Comparison of ENCODE assay signal across 8 cellular contexts in genomic region chr17:28760987-28761562, GRCh38. TPM values are rescaled to one million over a fixed set of nuclear protein-coding genes. Genes with fewer than 3 reads are reported as not detected.
DNase-seq lines count a peak whose midpoint lies in the region; ATAC-seq and TF ChIP-seq lines count a peak whose summit lies in the region.

No MANE protein-coding gene starts in this region.

- no peak overlapping the region for H3K27ac ChIP-seq in SJCRH30

- H3K4me3 ChIP-seq in SJCRH30 = no peak overlapping the region

- no peaks in the 10 kb centered on the region for H3K27me3 ChIP-seq in SJCRH30

- TF ChIP-seq CTCF in chondrocyte (IDR thresholded peaks at IDR 0.05) = no peak

- H3K9me3 Mint-ChIP-seq in chondrocyte (ENCODE audit: low read depth) = no peaks in the 10 kb centered on the region

- no peak overlapping the region for H3K4me3 Mint-ChIP-seq in chondrocyte (ENCODE audit: unreplicated experiment)

- H3K4me1 ChIP-seq in SJCRH30 = no peaks in the 10 kb centered on the region; the same call in 1 of the 2 replicates

- DNase-seq in HT-29 (ENCODE audit: low spot score) (peak; percentile 69), RPMI8226 (peak; percentile 61), foreskin melanocyte (peak; percentile 57), renal cortical epithelial cell (ENCODE audit: low read depth) (peak; percentile 61), SK-N-DZ (ENCODE audit: low spot score) (no peak), SJCRH30 (no peak), chondrocyte (ENCODE audit: low spot score) (no peak)

- no peaks in the 10 kb centered on the region for H3K9me3 ChIP-seq in SJCRH30 (replicated peaks)

- ATAC-seq in HG03354 (IDR thresholded peaks at IDR 0.05; ENCODE audit: poor library complexity, severe bottlenecking, unreplicated experiment) = no peak

- H3K36me3 Mint-ChIP-seq in chondrocyte (ENCODE audit: low read depth) = peaks cover 16% of the 10 kb centered on the region

- H3K27me3 Mint-ChIP-seq in chondrocyte (ENCODE audit: low read depth) = no peaks in the 10 kb centered on the region

- peaks cover 12% of the 10 kb centered on the region for H3K4me1 Mint-ChIP-seq in chondrocyte (ENCODE audit: low read depth)

- H3K36me3 ChIP-seq in SJCRH30 = peaks cover 31% of the 10 kb centered on the region

- H3K27ac Mint-ChIP-seq in chondrocyte (ENCODE audit: unreplicated experiment) = no peak overlapping the region

RNA-seq across cellular contexts. Expression of gene TRAF4, which starts 17.3 kb away (rescaled TPM):
- total RNA-seq in HT-29 (2014; rRNA removed; shearing (Covaris generic)) = 295 and 307 TPM in 2 replicates
- total RNA-seq in renal cortical epithelial cell (63.8 and 103 TPM in 2 replicates), chondrocyte (68.0 to 76.3 TPM (median 73.3 TPM) in 3 replicates)
- 125 and 130 TPM in 2 replicates for polyA plus RNA-seq in SK-N-DZ (2014; cell fraction: cytosol; rRNA removed)
- 171 and 225 TPM in 2 replicates for polyA plus RNA-seq in SK-N-DZ (2014; cell fraction: nucleus; rRNA removed)
- 118 and 123 TPM in 2 replicates for total RNA-seq in SJCRH30 (2014; rRNA removed; shearing (Covaris generic))

RNA-seq across cellular contexts. Expression of gene NEK8, which starts 32.5 kb away (rescaled TPM):
- total RNA-seq in HT-29 (2014; rRNA removed; shearing (Covaris generic)) = 13.9 and 15.0 TPM in 2 replicates
- total RNA-seq in renal cortical epithelial cell = 2.4 and 5.6 TPM in 2 replicates
- polyA plus RNA-seq in SK-N-DZ (2014; cell fraction: cytosol; rRNA removed) = 1.6 and 6.7 TPM in 2 replicates
- 3.6 and 8.4 TPM in 2 replicates for polyA plus RNA-seq in SK-N-DZ (2014; cell fraction: nucleus; rRNA removed)
- 1.7 and 2.6 TPM in 2 replicates for total RNA-seq in SJCRH30 (2014; rRNA removed; shearing (Covaris generic))
- total RNA-seq in chondrocyte = 5.3 to 6.1 TPM (median 5.5 TPM) in 3 replicates

RNA-seq across cellular contexts. Expression of gene TLCD1, which starts 35.0 kb away (rescaled TPM):
- total RNA-seq in HT-29 (2014; rRNA removed; shearing (Covaris generic)) = 30.6 and 44.6 TPM in 2 replicates
- total RNA-seq in renal cortical epithelial cell (8.1 and 18.2 TPM in 2 replicates), chondrocyte (12.4 to 12.9 TPM (median 12.6 TPM) in 3 replicates)
- 8.8 and 11.8 TPM in 2 replicates for polyA plus RNA-seq in SK-N-DZ (2014; cell fraction: cytosol; rRNA removed)
- polyA plus RNA-seq in SK-N-DZ (2014; cell fraction: nucleus; rRNA removed) = 7.4 and 7.6 TPM in 2 replicates
- 7.5 and 10.0 TPM in 2 replicates for total RNA-seq in SJCRH30 (2014; rRNA removed; shearing (Covaris generic))

RNA-seq across cellular contexts. Expression of gene RPL23A, which starts 41.3 kb away (rescaled TPM):
- 601 and 602 TPM in 2 replicates for total RNA-seq in HT-29 (2014; rRNA removed; shearing (Covaris generic))
- total RNA-seq in renal cortical epithelial cell = 540 and 600 TPM in 2 replicates
- polyA plus RNA-seq in SK-N-DZ (2014; cell fraction: cytosol; rRNA removed) = 1,168 and 1,695 TPM in 2 replicates
- polyA plus RNA-seq in SK-N-DZ (2014; cell fraction: nucleus; rRNA removed) = 853 and 1,299 TPM in 2 replicates
- total RNA-seq in SJCRH30 (2014; rRNA removed; shearing (Covaris generic)) = 1,716 and 1,788 TPM in 2 replicates
- total RNA-seq in chondrocyte = 853 to 1,026 TPM (median 884 TPM) in 3 replicates

RNA-seq across cellular contexts. Expression of gene RAB34, which starts 43.4 kb away (rescaled TPM):
- total RNA-seq in HT-29 (2014; rRNA removed; shearing (Covaris generic)) = 0.97 TPM in 1 of 2 replicates, not detected in the other
- total RNA-seq in renal cortical epithelial cell (131 and 208 TPM in 2 replicates), chondrocyte (128 to 132 TPM (median 131 TPM) in 3 replicates)
- 50.8 and 51.5 TPM in 2 replicates for polyA plus RNA-seq in SK-N-DZ (2014; cell fraction: cytosol; rRNA removed)
- polyA plus RNA-seq in SK-N-DZ (2014; cell fraction: nucleus; rRNA removed) = 124 and 148 TPM in 2 replicates
- 191 and 201 TPM in 2 replicates for total RNA-seq in SJCRH30 (2014; rRNA removed; shearing (Covaris generic))

Comparison
In these comparisons a context has a peak if more than half of its experiments do, and no peak if none do; other contexts are left out.
1. DNase-seq: peak in HT-29 (single experiment), RPMI8226 (single experiment), foreskin melanocyte (single experiment) and renal cortical epithelial cell (single experiment); none in SK-N-DZ (single experiment), SJCRH30 (0 of 2) and chondrocyte (single experiment).